Comparison of ENCODE assay signal across 15 cellular contexts in genomic region chr20:57449398-57450354, GRCh38. TPM values are rescaled to one million over a fixed set of nuclear protein-coding genes. Genes with fewer than 3 reads are reported as not detected.
A peak's percentile ranks its signal among the peaks of the same experiment; 100 is the strongest.
DNase-seq lines count a peak whose midpoint lies in the region; ATAC-seq and TF ChIP-seq lines count a peak whose summit lies in the region.
"Had no signal": no experiment of that assay in that cellular context is flagged by ENCODE, and none has a peak within 500 bp of the region (broad histone marks: within the 10 kb centered on the region; RNA-seq: fewer than 3 reads in every experiment).

No MANE protein-coding gene starts in this region.

- H3K4me3 ChIP-seq in SU-DHL-6 (ENCODE audit: insufficient read depth, low read length, poor library complexity, severe bottlenecking): no peak overlapping the region
- no peak overlapping the region for H3K4me3 ChIP-seq in upper lobe of right lung
- no peak overlapping the region for H3K4me3 ChIP-seq in lower leg skin (ENCODE audit: low read depth, poor library complexity, severe bottlenecking)
- H3K4me3 ChIP-seq: ascending aorta, coronary artery, heart left ventricle, SJSA1 had no signal

- H3K4me3 Mint-ChIP-seq in natural killer cell: peak overlapping the region; percentile 77
- H3K4me3 Mint-ChIP-seq: activated CD8-positive, alpha-beta T cell treated with anti-CD3 and anti-CD28 coated beads for 36 hours had no signal

- no peaks in the 10 kb centered on the region for H3K27me3 ChIP-seq in SU-DHL-6 (ENCODE audit: low read length)
- no peaks in the 10 kb centered on the region for H3K27me3 ChIP-seq in upper lobe of right lung
- H3K27me3 ChIP-seq: ascending aorta, heart left ventricle, SJSA1 had no signal

- H3K27me3 Mint-ChIP-seq in natural killer cell (ENCODE audit: low read depth in 2 of 2): no peaks in the 10 kb centered on the region
- H3K27me3 Mint-ChIP-seq: activated CD8-positive, alpha-beta T cell treated with anti-CD3 and anti-CD28 coated beads for 36 hours had no signal

- H3K9me3 Mint-ChIP-seq in natural killer cell: no peaks in the 10 kb centered on the region
- H3K9me3 Mint-ChIP-seq: activated T-helper 2 cell treated with anti-CD3 and anti-CD28 coated beads, Interferon-gamma antibody, Interleukin-2, Interleukin-4, amounts not matched to agents 10 μg/mL and 5 μg/mL and 100 μg/mL, durations not matched to agents 14 hours and 24 hours and 36 hours had no signal

- no peaks in the 10 kb centered on the region for H3K9me3 ChIP-seq in SU-DHL-6 (ENCODE audit: insufficient read depth, low read length)
- H3K9me3 ChIP-seq in upper lobe of right lung: no peaks in the 10 kb centered on the region
- H3K9me3 ChIP-seq: SJSA1 had no signal

- no peaks in the 10 kb centered on the region for H3K79me2 ChIP-seq in SU-DHL-6 (ENCODE audit: insufficient read depth, low read length)

- H3K36me3 Mint-ChIP-seq in natural killer cell: no peaks in the 10 kb centered on the region

- no peak overlapping the region for H3K27ac ChIP-seq in SU-DHL-6 (ENCODE audit: low read depth, low read length)
- H3K27ac ChIP-seq in upper lobe of right lung: no peak overlapping the region
- H3K27ac ChIP-seq: SJSA1 had no signal

- H3K9ac ChIP-seq in SU-DHL-6 (ENCODE audit: low read length): no peak overlapping the region

- H3K4me1 ChIP-seq in upper lobe of right lung: peaks cover 4% of the 10 kb centered on the region

- H3K27ac Mint-ChIP-seq in natural killer cell: peak overlapping the region in 1 of 2 donors; percentile 87
- H3K27ac Mint-ChIP-seq: activated CD8-positive, alpha-beta T cell treated with anti-CD3 and anti-CD28 coated beads for 36 hours; activated T-helper 2 cell treated with anti-CD3 and anti-CD28 coated beads, Interferon-gamma antibody, Interleukin-2, Interleukin-4, amounts not matched to agents 10 μg/mL and 5 μg/mL and 100 μg/mL, durations not matched to agents 14 hours and 24 hours and 36 hours had no signal

- no peaks in the 10 kb centered on the region for H3F3A ChIP-seq in SU-DHL-6 (ENCODE audit: insufficient read depth)

- 79 to 82% methylated on average over 14 of the region's 14 CpGs for WGBS in lower leg skin, 2 donors

- ATAC-seq in GM21529 (IDR thresholded peaks at IDR 0.05; ENCODE audit: unreplicated experiment) (peak; percentile 4), natural killer cell (no peak), upper lobe of right lung (no peak), GM18498 (IDR thresholded peaks at IDR 0.05; ENCODE audit: unreplicated experiment) (no peak)

- peaks cover 46 to 47% of the 10 kb centered on the region in 2 donors for H3K4me1 Mint-ChIP-seq in natural killer cell

- no peak overlapping the region for H2AFZ ChIP-seq in SU-DHL-6 (ENCODE audit: low read depth, low read length, severe bottlenecking)

- POLR2A ChIA-PET in HEK293T (lab: Yijun Ruan, JAX): no interaction called here

- H3K36me3 ChIP-seq in SU-DHL-6 (ENCODE audit: low read length): no peaks in the 10 kb centered on the region
- H3K36me3 ChIP-seq in upper lobe of right lung: no peaks in the 10 kb centered on the region
- H3K36me3 ChIP-seq: ascending aorta, heart left ventricle, SJSA1 had no signal

- intact Hi-C loops in natural killer cell (cut with micrococcal nuclease): loop anchor here (2.0 kb wide), 1 partner anchor 15 kb away; no protein-coding TSS in a partner anchor
- intact Hi-C loops in upper lobe of right lung (cut with DNase I): no loop called here
- intact Hi-C loops in lower leg skin (cut with DNase I; ENCODE audit: low total_unique reads): no loop called here

- DNase-seq in A172 (ENCODE audit: low spot score) (peak; percentile 31), natural killer cell (no peak), HEK293T (ENCODE audit: extremely low spot score) (no peak), upper lobe of right lung (no peak), lower leg skin (ENCODE audit: low spot score in 2 of 2) (no peak)
- DNase-seq: H7 had no signal

- no peaks in the 10 kb centered on the region for H4K20me1 ChIP-seq in SU-DHL-6 (ENCODE audit: low read depth, low read length)

- H3K4me2 ChIP-seq in SU-DHL-6 (ENCODE audit: low read depth, low read length, poor library complexity, severe bottlenecking): peak overlapping the region; percentile 48

- TF ChIP-seq CTCF in SU-DHL-6 (IDR thresholded peaks at IDR 0.05; ENCODE audit: insufficient read depth, low read length, poor library complexity, severe bottlenecking) (no peak), natural killer cell (IDR thresholded peaks at IDR 0.05) (no peak), upper lobe of right lung (IDR thresholded peaks at IDR 0.05) (no peak), lower leg skin (IDR thresholded peaks at IDR 0.05) (no peak)

- H3K9me2 ChIP-seq in SU-DHL-6 (replicated peaks; ENCODE audit: insufficient read depth, low read length): no peaks in the 10 kb centered on the region

- CTCF ChIA-PET in HEK293T (lab: Yijun Ruan, JAX): no interaction called here

- TF ChIP-seq POLR2A in lower leg skin (IDR thresholded peaks at IDR 0.05): no peak

TF ChIP-seq in HEK293T, 16 proteins besides CTCF, POLR2A, EP300 and RAD21:
- TF ChIP-seq ZNF384 (IDR thresholded peaks at IDR 0.05): no peak
- TF ChIP-seq TARDBP (IDR thresholded peaks at IDR 0.05): no peak
- no peak for TF ChIP-seq PKNOX1 (IDR thresholded peaks at IDR 0.05)
- no peak for TF ChIP-seq BHLHE40 (IDR thresholded peaks at IDR 0.05; ENCODE audit: borderline replicate concordance)
- no peak for TF ChIP-seq NFRKB (IDR thresholded peaks at IDR 0.05)
- no peak for TF ChIP-seq LEF1 (IDR thresholded peaks at IDR 0.05; ENCODE audit: borderline replicate concordance)
- TF ChIP-seq FOXA1 (IDR thresholded peaks at IDR 0.05): no peak
- no peak for TF ChIP-seq CTBP1 (IDR thresholded peaks at IDR 0.05; ENCODE audit: borderline replicate concordance)
- no peak for TF ChIP-seq ARNT (IDR thresholded peaks at IDR 0.05)
- TF ChIP-seq SP1 (IDR thresholded peaks at IDR 0.05): no peak
- TF ChIP-seq SUZ12 (IDR thresholded peaks at IDR 0.05): no peak
- no peak for TF ChIP-seq L3MBTL2 (conservative IDR thresholded peaks at IDR 0.05)
- TF ChIP-seq ELF4 (IDR thresholded peaks at IDR 0.05): no peak
- TF ChIP-seq HDGF (IDR thresholded peaks at IDR 0.05; ENCODE audit: borderline replicate concordance): no peak
- no peak for TF ChIP-seq FOXM1 (IDR thresholded peaks at IDR 0.05; ENCODE audit: borderline replicate concordance)
- no peak for TF ChIP-seq FOXK2 (IDR thresholded peaks at IDR 0.05)

RNA-seq across cellular contexts. Expression of gene RBM38, which starts 58.5 kb away (rescaled TPM):
- 41.4 and 53.5 TPM in 2 replicates for total RNA-seq in A172 (2014; rRNA removed; shearing (Covaris generic))
- total RNA-seq in natural killer cell (100 to 1,000 TPM; 217 to 392 (median 264) TPM), upper lobe of right lung (13.4 TPM), lower leg skin (10 to 100 TPM in 2 of 4 donors, 1 to 10 TPM in 2; 6.2 to 13.3 (median 11.2) TPM)
